ENCODE assay signal across 8 cellular contexts in the genomic region with DNA sequence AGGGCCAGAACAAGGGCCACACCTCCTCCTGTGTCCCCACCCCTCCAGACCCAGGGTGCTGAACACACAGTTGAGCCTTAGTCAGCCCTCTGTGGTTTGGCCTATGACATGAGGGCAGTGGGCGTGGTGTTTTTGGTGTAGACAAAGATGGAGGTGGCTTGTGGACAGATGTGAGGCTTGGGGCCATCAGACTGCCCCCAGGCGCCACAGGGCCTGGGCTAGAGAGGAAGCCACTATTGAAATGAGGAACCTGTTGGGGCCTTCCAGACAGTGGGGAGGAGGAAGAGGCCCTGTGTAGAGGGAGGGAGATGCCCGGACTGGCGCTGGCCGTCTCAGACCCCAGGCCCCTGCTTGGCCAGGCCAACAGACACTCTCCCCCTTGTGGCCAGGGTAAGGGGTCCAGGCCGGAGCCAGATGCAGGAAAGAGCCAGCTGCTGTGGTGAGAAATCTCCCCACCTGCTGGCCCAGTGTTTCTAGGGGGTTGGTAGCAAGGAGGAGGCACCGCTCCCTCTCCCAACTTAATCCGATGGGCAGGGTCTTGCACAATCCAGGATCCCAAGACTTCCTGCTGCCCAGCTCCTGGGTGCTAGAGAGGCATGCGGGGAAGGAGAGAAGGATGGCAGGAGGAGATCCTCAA. TPM values are rescaled to one million over a fixed set of nuclear protein-coding genes. Genes with fewer than 3 reads are reported as not detected.
A peak's percentile ranks its signal among the peaks of the same experiment; 100 is the strongest.
DNase-seq lines count a peak whose midpoint lies in the region; ATAC-seq, FAIRE-seq and TF ChIP-seq lines count a peak whose summit lies in the region.

No MANE protein-coding gene starts in this region.

- TF ChIP-seq POLR2A in A549 (IDR thresholded peaks at IDR 0.05; ENCODE audit: low read length), result no peak
- TF ChIP-seq POLR2A in transverse colon (IDR thresholded peaks at IDR 0.05), result no peak

- in situ Hi-C loops in transverse colon (cut with MboI; ENCODE audit: low pct_ligation_motif_present in 1 of 4, low pct_unique_long_range_greater_than_20kb in 1 of 4, low sequenced_read_pairs in 3 of 4), result no loop called here

- WGBS in A549 (ENCODE audit: missing lambda C conversion rate), result 89% methylated on average over 5 of the region's 9 CpGs
- WGBS in transverse colon (ENCODE audit: low coverage in 1 of 2), 2 donors, result 65 to 100% methylated on average over 1 to 9 of the region's 9 CpGs

- TF ChIP-seq CTCF in A549 (IDR thresholded peaks at IDR 0.05) (no peak), KMS-11 (conservative IDR thresholded peaks at IDR 0.05; ENCODE audit: low read depth, low read length) (no peak), transverse colon (IDR thresholded peaks at IDR 0.05) (no peak)

- no peaks in the 10 kb centered on the region for H3K79me2 ChIP-seq in KMS-11 (ENCODE audit: insufficient read depth, low read depth)

- H3K27me3 ChIP-seq in KMS-11 (ENCODE audit: insufficient read depth, low read depth), result no peaks in the 10 kb centered on the region
- H3K27me3 ChIP-seq in transverse colon, result no peaks in the 10 kb centered on the region

- peak; percentile 62 to 77; a peak in 4 of 6 replicates for ATAC-seq in A549
- ATAC-seq in GM18508 (IDR thresholded peaks at IDR 0.05; ENCODE audit: insufficient read depth, unreplicated experiment), result peak; percentile 63
- peak; percentile 5 for ATAC-seq in left colon
- no peak for ATAC-seq in HG02763 (IDR thresholded peaks at IDR 0.05; ENCODE audit: unreplicated experiment)

- CTCF ChIA-PET in A549 (lab: Yijun Ruan, JAX), result interaction anchor here (0.5 kb wide), 1 partner anchor 168 kb away, joined by 3 read pairs; no protein-coding TSS in a partner anchor

- H3K27ac ChIP-seq in A549, result peak overlapping the region; percentile 52 to 79; a peak in 5 of 6 replicates
- no peak overlapping the region for H3K27ac ChIP-seq in KMS-11
- H3K27ac ChIP-seq in transverse colon, result peak overlapping the region in 2 of 4 donors; percentile 0 to 37

- H3K4me2 ChIP-seq in A549 (peak overlapping the region; percentile 28; the same call in 1 of the 3 replicates), KMS-11 (peak overlapping the region; percentile 18; the same call in 1 of the 2 replicates)

- intact Hi-C loops in left colon (cut with DNase I, micrococcal nuclease), result no loop called here
- intact Hi-C loops in transverse colon (cut with DNase I; ENCODE audit: low total_unique reads), result no loop called here

- H3K9me3 ChIP-seq in A549 (peaks cover 8% of the 10 kb centered on the region; the same call in 2 of the 3 replicates), transverse colon (no peaks in the 10 kb centered on the region)

- no peak for TF ChIP-seq RAD21 in A549 (conservative IDR thresholded peaks at IDR 0.05 in 1 of 2, IDR thresholded peaks at IDR 0.05 in 1 of 2)

- H3K9ac ChIP-seq in KMS-11, result no peak overlapping the region

- H3K4me1 ChIP-seq in A549, result peaks cover 22% of the 10 kb centered on the region
- H3K4me1 ChIP-seq in KMS-11 (ENCODE audit: low read depth, poor library complexity, severe bottlenecking), result peaks cover 16% of the 10 kb centered on the region
- peaks cover 5 to 20% (median 9%) of the 10 kb centered on the region in 4 donors for H3K4me1 ChIP-seq in transverse colon

- no peak for FAIRE-seq in A549 (lab: Jason Lieb, UNC)

- H3K4me3 ChIP-seq in A549 (no peak overlapping the region), KMS-11 (IDR thresholded peaks at IDR 0.05; ENCODE audit: insufficient read depth, low read depth, low read length) (no peak overlapping the region), transverse colon (no peak overlapping the region)

- no peak for TF ChIP-seq EP300 in A549 (IDR thresholded peaks at IDR 0.05)
- TF ChIP-seq EP300 in transverse colon (IDR thresholded peaks at IDR 0.05; ENCODE audit: low read depth), result no peak

- H3K36me3 ChIP-seq in KMS-11 (ENCODE audit: insufficient read depth), result no peaks in the 10 kb centered on the region
- H3K36me3 ChIP-seq in transverse colon, result no peaks in the 10 kb centered on the region

- no peaks in the 10 kb centered on the region for H4K20me1 ChIP-seq in KMS-11 (ENCODE audit: insufficient read depth)

- POLR2A ChIA-PET in A549 (lab: Yijun Ruan, JAX), result no interaction called here

- no peak overlapping the region; the same call in 1 of the 2 replicates for H2AFZ ChIP-seq in KMS-11 (ENCODE audit: low read depth)

- peak in 1 of 2 experiments; percentile 67 for DNase-seq in A549 (ENCODE audit: low read depth in 1 of 2, low spot score in 1 of 2)
- DNase-seq in amniotic epithelial cell (ENCODE audit: low read depth), result peak; percentile 43
- DNase-seq in left colon, result peak; percentile 60 to 66
- peak; percentile 53 for DNase-seq in transverse colon
- DNase-seq in NCI-H1048 (lab: John Stamatoyannopoulos, UW), result no peak

TF ChIP-seq in A549, 52 proteins besides CTCF, POLR2A, EP300 and RAD21:
- no peak for TF ChIP-seq KDM1A (IDR thresholded peaks at IDR 0.05; ENCODE audit: low read depth)
- TF ChIP-seq, protein P1, sequence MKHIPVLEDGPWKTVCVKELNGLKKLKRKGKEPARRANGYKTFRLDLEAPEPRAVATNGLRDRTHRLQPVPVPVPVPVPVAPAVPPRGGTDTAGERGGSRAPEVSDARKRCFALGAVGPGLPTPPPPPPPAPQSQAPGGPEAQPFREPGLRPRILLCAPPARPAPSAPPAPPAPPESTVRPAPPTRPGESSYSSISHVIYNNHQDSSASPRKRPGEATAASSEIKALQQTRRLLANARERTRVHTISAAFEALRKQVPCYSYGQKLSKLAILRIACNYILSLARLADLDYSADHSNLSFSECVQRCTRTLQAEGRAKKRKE (CRISPR knock-in tag; IDR thresholded peaks at IDR 0.05; ENCODE audit: low read depth), result no peak
- TF ChIP-seq EHMT2 (IDR thresholded peaks at IDR 0.05; ENCODE audit: low read depth), result no peak
- no peak for TF ChIP-seq HDAC2 (IDR thresholded peaks at IDR 0.05)
- peak in 1 of 2 experiments; percentile 30; a peak in 2 of 4 replicates for TF ChIP-seq CEBPB (IDR thresholded peaks at IDR 0.05)

RNA-seq across cellular contexts. Expression of a gene that starts 53.8 kb away (rescaled TPM):
- polyA plus RNA-seq in A549 (2011; rRNA removed) (18.9 and 19.9 TPM in 2 replicates), A549 (2017; fragmentation: RNase III; extraction: RNeasy Plus Mini Kit Qiagen cat#74134 plus additional on column Dnase treatment) (26.9 to 29.1 TPM (median 29.0 TPM) in 3 replicates)
- 38.2 and 48.5 TPM in 2 replicates for polyA plus RNA-seq in A549 (2012; cell fraction: cytosol; rRNA removed)
- 76.0 and 84.4 TPM in 2 replicates for polyA plus RNA-seq in A549 (2012; cell fraction: nucleus; rRNA removed)
- 51.4 and 52.2 TPM in 2 replicates for polyA minus RNA-seq in A549 (2011; rRNA and poly(A)+ RNA removed)
- total RNA-seq in left colon (10 to 100 TPM; 36.4 to 50.0 TPM), transverse colon (100 to 1,000 TPM in 1 of 4 donors, 10 to 100 TPM in 3; 76.0 to 199 (median 77.1) TPM)
